ENCODE assay signal across 1 cellular context in the genomic region with DNA sequence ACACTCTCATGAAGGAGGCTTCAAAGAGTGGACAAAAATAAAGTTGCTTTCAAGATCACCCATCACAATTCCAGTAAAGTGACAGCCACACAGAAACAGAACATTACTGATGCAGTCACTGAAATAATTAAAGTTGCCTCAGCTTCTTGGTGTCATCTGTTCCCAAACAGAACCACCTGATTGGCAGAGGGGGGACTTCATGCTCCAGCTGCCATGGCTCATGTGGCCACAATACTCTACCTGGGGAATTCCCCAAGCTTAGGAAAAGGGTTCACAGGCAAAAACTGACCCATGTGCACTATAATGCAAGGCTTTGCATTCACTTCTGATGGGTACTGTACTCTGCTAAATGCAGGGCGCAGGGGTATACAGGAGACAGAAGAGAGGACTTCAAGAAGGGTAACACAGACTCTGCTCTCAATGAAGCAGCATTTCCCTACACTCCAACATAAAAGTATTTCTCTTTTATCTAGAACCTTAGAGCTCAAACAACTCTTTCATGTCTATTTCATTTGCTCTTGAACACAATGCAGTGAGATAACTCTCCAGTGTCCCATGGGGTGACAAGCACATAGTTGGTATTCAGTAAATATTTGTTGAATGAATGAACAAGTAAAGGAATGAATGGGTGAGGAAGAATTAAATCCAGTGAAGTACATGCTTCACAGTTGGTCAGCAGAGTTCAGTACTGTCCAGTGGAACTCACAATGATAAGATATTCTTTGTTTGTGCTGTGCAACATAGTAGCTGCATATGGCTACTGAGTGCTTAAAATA.
TF ChIP-seq lines count a peak whose summit lies in the region.

No MANE protein-coding gene starts in this region.

TF ChIP-seq in H1, 55 proteins besides CTCF, POLR2A, EP300 and RAD21 (continued from another document):
- TF ChIP-seq SIN3A (conservative IDR thresholded peaks at IDR 0.05 in 1 of 2, IDR thresholded peaks at IDR 0.05 in 1 of 2; ENCODE audit: low read depth in 1 of 2, low read length in 2 of 2) (no peak), CHD1 (IDR thresholded peaks at IDR 0.05; ENCODE audit: low read depth, low read length) (no peak), POLR2AphosphoS5 (IDR thresholded peaks at IDR 0.05; ENCODE audit: low read depth, low read length) (no peak), EZH2 (IDR thresholded peaks at IDR 0.05; ENCODE audit: low read depth, low read length, severe bottlenecking) (no peak), CBX5 (IDR thresholded peaks at IDR 0.05; ENCODE audit: low read depth, low read length) (no peak), NRF1 (IDR thresholded peaks at IDR 0.05; ENCODE audit: low read depth, low read length) (no peak), SIRT6 (IDR thresholded peaks at IDR 0.05; ENCODE audit: low read length) (no peak), HDAC6 (IDR thresholded peaks at IDR 0.05; ENCODE audit: low read depth, low read length) (no peak), ZNF274 (IDR thresholded peaks at IDR 0.05; ENCODE audit: borderline replicate concordance, extremely low read depth, low read length) (no peak), KDM4A (IDR thresholded peaks at IDR 0.05; ENCODE audit: low read depth, low read length, severe bottlenecking) (no peak)
- TF ChIP-seq, protein P1, sequence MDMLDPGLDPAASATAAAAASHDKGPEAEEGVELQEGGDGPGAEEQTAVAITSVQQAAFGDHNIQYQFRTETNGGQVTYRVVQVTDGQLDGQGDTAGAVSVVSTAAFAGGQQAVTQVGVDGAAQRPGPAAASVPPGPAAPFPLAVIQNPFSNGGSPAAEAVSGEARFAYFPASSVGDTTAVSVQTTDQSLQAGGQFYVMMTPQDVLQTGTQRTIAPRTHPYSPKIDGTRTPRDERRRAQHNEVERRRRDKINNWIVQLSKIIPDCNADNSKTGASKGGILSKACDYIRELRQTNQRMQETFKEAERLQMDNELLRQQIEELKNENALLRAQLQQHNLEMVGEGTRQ (IDR thresholded peaks at IDR 0.05; ENCODE audit: low read length), result no peak
- TF ChIP-seq, protein P2, sequence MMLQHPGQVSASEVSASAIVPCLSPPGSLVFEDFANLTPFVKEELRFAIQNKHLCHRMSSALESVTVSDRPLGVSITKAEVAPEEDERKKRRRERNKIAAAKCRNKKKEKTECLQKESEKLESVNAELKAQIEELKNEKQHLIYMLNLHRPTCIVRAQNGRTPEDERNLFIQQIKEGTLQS (IDR thresholded peaks at IDR 0.05; ENCODE audit: insufficient read depth, low read depth, low read length), result no peak
- TF ChIP-seq, protein P3, sequence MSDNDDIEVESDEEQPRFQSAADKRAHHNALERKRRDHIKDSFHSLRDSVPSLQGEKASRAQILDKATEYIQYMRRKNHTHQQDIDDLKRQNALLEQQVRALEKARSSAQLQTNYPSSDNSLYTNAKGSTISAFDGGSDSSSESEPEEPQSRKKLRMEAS (IDR thresholded peaks at IDR 0.05), result no peak
- TF ChIP-seq, protein P4, sequence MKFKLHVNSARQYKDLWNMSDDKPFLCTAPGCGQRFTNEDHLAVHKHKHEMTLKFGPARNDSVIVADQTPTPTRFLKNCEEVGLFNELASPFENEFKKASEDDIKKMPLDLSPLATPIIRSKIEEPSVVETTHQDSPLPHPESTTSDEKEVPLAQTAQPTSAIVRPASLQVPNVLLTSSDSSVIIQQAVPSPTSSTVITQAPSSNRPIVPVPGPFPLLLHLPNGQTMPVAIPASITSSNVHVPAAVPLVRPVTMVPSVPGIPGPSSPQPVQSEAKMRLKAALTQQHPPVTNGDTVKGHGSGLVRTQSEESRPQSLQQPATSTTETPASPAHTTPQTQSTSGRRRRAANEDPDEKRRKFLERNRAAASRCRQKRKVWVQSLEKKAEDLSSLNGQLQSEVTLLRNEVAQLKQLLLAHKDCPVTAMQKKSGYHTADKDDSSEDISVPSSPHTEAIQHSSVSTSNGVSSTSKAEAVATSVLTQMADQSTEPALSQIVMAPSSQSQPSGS (IDR thresholded peaks at IDR 0.05; ENCODE audit: low read length), result no peak
